Comparison of ENCODE assay signal across 14 cellular contexts in genomic region chr17:34895388-34895787, GRCh38.
DNase-seq lines count a peak whose midpoint lies in the region; ATAC-seq lines count a peak whose summit lies in the region.
"Had no signal": no experiment of that assay in that cellular context is flagged by ENCODE, and none has a peak within 500 bp of the region (broad histone marks: within the 10 kb centered on the region; RNA-seq: fewer than 3 reads in every experiment).

No MANE protein-coding gene starts in this region.

- peak; percentile 7 for DNase-seq in DMS79 (lab: John Stamatoyannopoulos, UW)
- no peak for DNase-seq in DMS79 treated with DMSO at 0.1 percent for 48 hours (lab: John Stamatoyannopoulos, UW)
- DNase-seq in ELF-1 (ENCODE audit: low read depth, low spot score), result peak; percentile 40
- DNase-seq in NCI-H69 (lab: John Stamatoyannopoulos, UW), result peak; percentile 35
- peak; percentile 41 for DNase-seq in iPS-NIHi11 (ENCODE audit: low spot score)
- no peak for DNase-seq in globus pallidus (ENCODE audit: low spot score)
- DNase-seq in stimulated activated CD4-positive, alpha-beta T cell treated with anti-CD3 and anti-CD28 coated beads, Interleukin-12 subunit alpha, Interleukin-12 subunit beta, amount 100 ng/mL, for 4 hours, result no peak
- DNase-seq: 8988T; CD4-positive, alpha-beta memory T cell; NCI-H1105 treated with DMSO at 0.1 percent for 48 hours; NCI-H187 treated with DMSO at 0.1 percent for 48 hours; NCI-H2171 treated with DMSO at 0.1 percent for 48 hours; NCI-H510A had no signal

- no peak for ATAC-seq in HG02798 (IDR thresholded peaks at IDR 0.05; ENCODE audit: poor library complexity, unreplicated experiment)

Comparison
In these comparisons a context has a peak if more than half of its experiments do, and no peak if none do; other contexts are left out.
1. DNase-seq: peak in DMS79 (single experiment), ELF-1 (single experiment), NCI-H69 (single experiment) and iPS-NIHi11 (single experiment); none in DMS79 treated with DMSO at 0.1 percent for 48 hours (single experiment), globus pallidus (single experiment) and stimulated activated CD4-positive, alpha-beta T cell treated with anti-CD3 and anti-CD28 coated beads, Interleukin-12 subunit alpha, Interleukin-12 subunit beta, amount 100 ng/mL, for 4 hours (single experiment).